7 cellular contexts compared by ENCODE assay signal in genomic region chr2:207217442-207217841, GRCh38. TPM values are rescaled to one million over a fixed set of nuclear protein-coding genes. Genes with fewer than 3 reads are reported as not detected.
"Had no signal": no experiment of that assay in that cellular context is flagged by ENCODE, and none has a peak within 500 bp of the region (broad histone marks: within the 10 kb centered on the region; RNA-seq: fewer than 3 reads in every experiment).

No MANE protein-coding gene starts in this region.

- DNase-seq: H9, HCEC 1CT, IMR-90 had no signal

- H3K4me2 ChIP-seq: GM23338 had no signal

- H2AFZ ChIP-seq: GM23338 had no signal

- H3K4me3 ChIP-seq: GM23338 had no signal

- ATAC-seq: GM23338 had no signal

- FAIRE-seq: H1, HTR-8/SVneo had no signal

- H3K9me3 Mint-ChIP-seq: GM23338, H9 had no signal

- H3K4me3 Mint-ChIP-seq: GM23338, H9 had no signal

- H3K27ac Mint-ChIP-seq: GM23338, H9 had no signal

RNA-seq across cellular contexts. Expression of gene KLF7, which starts 51.7 kb away (rescaled TPM):
- total RNA-seq: HT-29 had no signal
